Comparison of ENCODE assay signal across 1 cellular context in the genomic region with DNA sequence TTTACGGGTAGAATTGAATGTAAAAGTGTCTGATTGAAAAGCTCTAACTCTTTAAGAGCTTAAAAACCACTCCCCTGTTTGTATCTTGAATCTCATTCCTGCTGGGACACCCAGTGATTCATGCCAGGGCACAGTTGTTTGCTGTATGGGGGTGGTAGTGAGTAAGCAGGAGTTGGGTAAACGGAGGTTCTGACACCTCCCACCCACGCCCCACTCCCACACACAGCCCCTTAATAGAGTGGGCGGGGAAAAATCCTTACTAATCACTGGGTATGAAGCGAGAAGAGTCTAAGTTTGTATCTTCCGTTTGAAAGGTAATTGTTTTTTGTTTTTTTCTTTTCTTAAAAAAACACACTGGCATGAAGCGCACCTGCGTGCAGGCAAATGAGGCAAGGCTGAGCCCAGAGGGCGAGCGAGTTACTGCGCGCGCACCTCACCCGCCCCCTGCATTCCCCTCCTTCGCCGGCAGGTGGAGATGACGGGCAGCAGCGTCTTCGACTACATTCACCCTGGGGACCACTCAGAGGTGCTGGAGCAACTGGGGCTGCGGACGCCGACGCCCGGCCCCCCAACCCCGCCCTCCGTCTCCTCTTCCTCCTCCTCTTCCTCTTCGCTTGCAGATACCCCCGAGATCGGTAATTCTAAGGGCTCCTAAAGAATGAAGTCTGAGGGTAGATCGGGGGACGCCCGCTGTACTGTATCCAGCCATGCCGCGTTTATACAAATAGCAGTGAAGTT.
A peak's percentile ranks its signal among the peaks of the same experiment; 100 is the strongest.
TF ChIP-seq lines count a peak whose summit lies in the region.

No MANE protein-coding gene starts in this region.

TF ChIP-seq in K562, 482 proteins besides CTCF, POLR2A, EP300 and RAD21 (continued from another document and continues in another):
- no peak for TF ChIP-seq ZNF586 (CRISPR knock-in tag; conservative IDR thresholded peaks at IDR 0.05)
- no peak for TF ChIP-seq DMBX1 (CRISPR knock-in tag; IDR thresholded peaks at IDR 0.05; ENCODE audit: borderline replicate concordance)
- peak; percentile 64 for TF ChIP-seq NFE2 (IDR thresholded peaks at IDR 0.05; ENCODE audit: low read depth)
- TF ChIP-seq HSF4 (CRISPR knock-in tag; IDR thresholded peaks at IDR 0.05; ENCODE audit: borderline replicate concordance): no peak
- TF ChIP-seq MITF (IDR thresholded peaks at IDR 0.05): 0 out of 2 replicates have a peak, but pooled peaks have one; percentile 22
- TF ChIP-seq ZNF232 (CRISPR knock-in tag; IDR thresholded peaks at IDR 0.05): no peak
- TF ChIP-seq ETV1 (tag; conservative IDR thresholded peaks at IDR 0.05; ENCODE audit: low read depth): 0 out of 2 replicates have a peak, but pooled peaks have one; percentile 8
- TF ChIP-seq EZH2 (IDR thresholded peaks at IDR 0.05; ENCODE audit: borderline replicate concordance, low read depth, low read length): no peak
- no peak for TF ChIP-seq BDP1 (IDR thresholded peaks at IDR 0.05; ENCODE audit: insufficient read depth, insufficient read length)
- TF ChIP-seq ZNF785 (CRISPR knock-in tag; IDR thresholded peaks at IDR 0.05): no peak
- TF ChIP-seq, protein P1, sequence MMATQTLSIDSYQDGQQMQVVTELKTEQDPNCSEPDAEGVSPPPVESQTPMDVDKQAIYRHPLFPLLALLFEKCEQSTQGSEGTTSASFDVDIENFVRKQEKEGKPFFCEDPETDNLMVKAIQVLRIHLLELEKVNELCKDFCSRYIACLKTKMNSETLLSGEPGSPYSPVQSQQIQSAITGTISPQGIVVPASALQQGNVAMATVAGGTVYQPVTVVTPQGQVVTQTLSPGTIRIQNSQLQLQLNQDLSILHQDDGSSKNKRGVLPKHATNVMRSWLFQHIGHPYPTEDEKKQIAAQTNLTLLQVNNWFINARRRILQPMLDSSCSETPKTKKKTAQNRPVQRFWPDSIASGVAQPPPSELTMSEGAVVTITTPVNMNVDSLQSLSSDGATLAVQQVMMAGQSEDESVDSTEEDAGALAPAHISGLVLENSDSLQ (IDR thresholded peaks at IDR 0.05): peak; percentile 86
- TF ChIP-seq AFF4 (CRISPR knock-in tag; IDR thresholded peaks at IDR 0.05): peak; percentile 52; the same call in 1 of the 2 replicates
- TF ChIP-seq, protein P2, sequence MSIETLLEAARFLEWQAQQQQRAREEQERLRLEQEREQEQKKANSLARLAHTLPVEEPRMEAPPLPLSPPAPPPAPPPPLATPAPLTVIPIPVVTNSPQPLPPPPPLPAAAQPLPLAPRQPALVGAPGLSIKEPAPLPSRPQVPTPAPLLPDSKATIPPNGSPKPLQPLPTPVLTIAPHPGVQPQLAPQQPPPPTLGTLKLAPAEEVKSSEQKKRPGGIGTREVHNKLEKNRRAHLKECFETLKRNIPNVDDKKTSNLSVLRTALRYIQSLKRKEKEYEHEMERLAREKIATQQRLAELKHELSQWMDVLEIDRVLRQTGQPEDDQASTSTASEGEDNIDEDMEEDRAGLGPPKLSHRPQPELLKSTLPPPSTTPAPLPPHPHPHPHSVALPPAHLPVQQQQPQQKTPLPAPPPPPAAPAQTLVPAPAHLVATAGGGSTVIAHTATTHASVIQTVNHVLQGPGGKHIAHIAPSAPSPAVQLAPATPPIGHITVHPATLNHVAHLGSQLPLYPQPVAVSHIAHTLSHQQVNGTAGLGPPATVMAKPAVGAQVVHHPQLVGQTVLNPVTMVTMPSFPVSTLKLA (conservative IDR thresholded peaks at IDR 0.05): peak; percentile 4 to 46; a peak in 2 of 4 replicates
- no peak for TF ChIP-seq ZNF57 (CRISPR knock-in tag; IDR thresholded peaks at IDR 0.05)
- 0 out of 2 replicates have a peak, but pooled peaks have one; percentile 37 for TF ChIP-seq SMAD4 (CRISPR knock-in tag; conservative IDR thresholded peaks at IDR 0.05)
- TF ChIP-seq, protein P3, sequence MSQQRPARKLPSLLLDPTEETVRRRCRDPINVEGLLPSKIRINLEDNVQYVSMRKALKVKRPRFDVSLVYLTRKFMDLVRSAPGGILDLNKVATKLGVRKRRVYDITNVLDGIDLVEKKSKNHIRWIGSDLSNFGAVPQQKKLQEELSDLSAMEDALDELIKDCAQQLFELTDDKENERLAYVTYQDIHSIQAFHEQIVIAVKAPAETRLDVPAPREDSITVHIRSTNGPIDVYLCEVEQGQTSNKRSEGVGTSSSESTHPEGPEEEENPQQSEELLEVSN (IDR thresholded peaks at IDR 0.05; ENCODE audit: borderline replicate concordance in 1 of 2, extremely low read depth in 1 of 2, insufficient read depth in 1 of 2, insufficient read length in 1 of 2, low read depth in 1 of 2, low read length in 1 of 2, poor library complexity in 1 of 2, severe bottlenecking in 1 of 2): peak; percentile 32 to 47
- peak; percentile 88 to 90 for TF ChIP-seq NRF1 (conservative IDR thresholded peaks at IDR 0.05 in 1 of 2, IDR thresholded peaks at IDR 0.05 in 1 of 2)
- peak in 1 of 2 experiments; percentile 61; a peak in 2 of 4 replicates for TF ChIP-seq TEAD1 (CRISPR knock-in tag; IDR thresholded peaks at IDR 0.05)
- TF ChIP-seq JUN (IDR thresholded peaks at IDR 0.05; ENCODE audit: borderline replicate concordance, low read depth, low read length): 0 out of 2 replicates have a peak, but pooled peaks have one; percentile 4
- TF ChIP-seq JUN (CRISPR knock-in tag; IDR thresholded peaks at IDR 0.05; ENCODE audit: borderline replicate concordance): no peak
- no peak for TF ChIP-seq SLC30A9 (CRISPR knock-in tag; IDR thresholded peaks at IDR 0.05)
- peak; percentile 73; the same call in 1 of the 2 replicates for TF ChIP-seq CXXC5 (CRISPR knock-in tag; IDR thresholded peaks at IDR 0.05)
- no peak for TF ChIP-seq ELF2 (CRISPR knock-in tag; IDR thresholded peaks at IDR 0.05)
- no peak for TF ChIP-seq RFX7 (CRISPR knock-in tag; IDR thresholded peaks at IDR 0.05)
- peak; percentile 38 for TF ChIP-seq CCNT2 (IDR thresholded peaks at IDR 0.05; ENCODE audit: borderline replicate concordance, extremely low read depth, insufficient read length, low read depth, low read length)
- TF ChIP-seq RBFOX2 (IDR thresholded peaks at IDR 0.05; ENCODE audit: low read depth, low read length): peak; percentile 79
- no peak for TF ChIP-seq TCFL5 (CRISPR knock-in tag; conservative IDR thresholded peaks at IDR 0.05)
- TF ChIP-seq ZNF609 (CRISPR knock-in tag; IDR thresholded peaks at IDR 0.05; ENCODE audit: borderline replicate concordance): no peak
- peak; percentile 39; the same call in 1 of the 2 replicates for TF ChIP-seq MYNN (IDR thresholded peaks at IDR 0.05)
- TF ChIP-seq MYNN (CRISPR knock-in tag; IDR thresholded peaks at IDR 0.05): no peak
- TF ChIP-seq CREM (IDR thresholded peaks at IDR 0.05; ENCODE audit: low read depth): peak; percentile 79
- TF ChIP-seq, protein P4, sequence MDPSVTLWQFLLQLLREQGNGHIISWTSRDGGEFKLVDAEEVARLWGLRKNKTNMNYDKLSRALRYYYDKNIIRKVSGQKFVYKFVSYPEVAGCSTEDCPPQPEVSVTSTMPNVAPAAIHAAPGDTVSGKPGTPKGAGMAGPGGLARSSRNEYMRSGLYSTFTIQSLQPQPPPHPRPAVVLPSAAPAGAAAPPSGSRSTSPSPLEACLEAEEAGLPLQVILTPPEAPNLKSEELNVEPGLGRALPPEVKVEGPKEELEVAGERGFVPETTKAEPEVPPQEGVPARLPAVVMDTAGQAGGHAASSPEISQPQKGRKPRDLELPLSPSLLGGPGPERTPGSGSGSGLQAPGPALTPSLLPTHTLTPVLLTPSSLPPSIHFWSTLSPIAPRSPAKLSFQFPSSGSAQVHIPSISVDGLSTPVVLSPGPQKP (CRISPR knock-in tag; IDR thresholded peaks at IDR 0.05): no peak
- TF ChIP-seq DACH1 (IDR thresholded peaks at IDR 0.05; ENCODE audit: partially characterized antibody): peak; percentile 11
- TF ChIP-seq ATF1 (CRISPR knock-in tag; IDR thresholded peaks at IDR 0.05): no peak
- TF ChIP-seq ATF1 (tag; IDR thresholded peaks at IDR 0.05): peak; percentile 64; the same call in 1 of the 2 replicates
- TF ChIP-seq HDAC2 (IDR thresholded peaks at IDR 0.05): no peak
- peak; percentile 14 for TF ChIP-seq MEIS2 (IDR thresholded peaks at IDR 0.05; ENCODE audit: partially characterized antibody)
- peak; percentile 3; the same call in 1 of the 2 replicates for TF ChIP-seq MAFF (IDR thresholded peaks at IDR 0.05; ENCODE audit: low read length)
- TF ChIP-seq PATZ1 (CRISPR knock-in tag; IDR thresholded peaks at IDR 0.05; ENCODE audit: borderline replicate concordance): no peak
